Comparison of ENCODE assay signal across 7 cellular contexts in genomic region chr17:43136574-43136973, GRCh38. TPM values are rescaled to one million over a fixed set of nuclear protein-coding genes. Genes with fewer than 3 reads are reported as not detected.
A peak's percentile ranks its signal among the peaks of the same experiment; 100 is the strongest.
DNase-seq lines count a peak whose midpoint lies in the region; ATAC-seq, FAIRE-seq and TF ChIP-seq lines count a peak whose summit lies in the region.
"Not testable (repeated sequence)": the region's sequence is repeated elsewhere in the genome, so short reads cannot be mapped to it uniquely, and the experiment has no call there.

No MANE protein-coding gene starts in this region.

- not testable (repeated sequence) for TF ChIP-seq CTCF in DND-41 (IDR thresholded peaks at IDR 0.05; ENCODE audit: borderline replicate concordance, extremely low read depth, low read length, poor library complexity, severe bottlenecking); Panc1 (IDR thresholded peaks at IDR 0.05); HepG2 (CRISPR knock-in tag; IDR thresholded peaks at IDR 0.05)

- H3K36me3 ChIP-seq in DND-41 (ENCODE audit: insufficient read depth, low read length), result peaks cover 32% of the 10 kb centered on the region
- not testable (repeated sequence) for H3K36me3 ChIP-seq in Panc1 (ENCODE audit: control insufficient read depth, insufficient read depth, low read length)
- peaks cover 13 to 38% of the 10 kb centered on the region in 2 experiments; a peak in 4 of 5 replicates for H3K36me3 ChIP-seq in HepG2 (replicated peaks in 1 of 2; ENCODE audit: control insufficient read depth in 1 of 2, insufficient read depth in 2 of 2, low read length in 2 of 2)

- POLR2A ChIA-PET in Panc1 (lab: Charles Lee); HepG2 (lab: Yijun Ruan, JAX): not testable (repeated sequence)

- TSS peak; percentile 45 for BruUV-seq in Panc1 (replicated peaks; lab: Mats Ljungman, UMichigan)
- BruUV-seq in HepG2 (replicated peaks; lab: Mats Ljungman, UMichigan), result TSS peak; percentile 26

- H3K4me3 Mint-ChIP-seq in activated CD4-positive, alpha-beta T cell treated with anti-CD3 and anti-CD28 coated beads, Interleukin-2, amount 10 ng/mL, durations not matched to agents 24 days and 14 days; activated naive CD8-positive, alpha-beta T cell treated with anti-CD3 and anti-CD28 coated beads for 36 hours: not testable (repeated sequence)

- 98% methylated on average over 3 of the region's 3 CpGs for WGBS in HepG2 (ENCODE audit: low lambda C conversion rate)

- not testable (repeated sequence) for H4K20me1 ChIP-seq in DND-41 (ENCODE audit: insufficient read depth, low read length); HepG2 (ENCODE audit: insufficient read depth, low read length)

- peak overlapping the region; percentile 76 for H3K27ac ChIP-seq in DND-41 (ENCODE audit: low read length)
- not testable (repeated sequence) for H3K27ac ChIP-seq in Panc1 (ENCODE audit: low read length); HepG2 (ENCODE audit: extremely low read length, insufficient read depth, low read length)

- intact Hi-C loops in Panc1 (cut with micrococcal nuclease; ENCODE audit: unreplicated experiment); activated CD4-positive, alpha-beta T cell treated with anti-CD3 and anti-CD28 coated beads, Interleukin-2, amount 10 ng/mL, durations not matched to agents 24 days and 14 days (cut with micrococcal nuclease); HepG2 (cut with micrococcal nuclease; ENCODE audit: unreplicated experiment): not testable (repeated sequence)

- H3K36me3 Mint-ChIP-seq in activated CD4-positive, alpha-beta T cell treated with anti-CD3 and anti-CD28 coated beads, Interleukin-2, amount 10 ng/mL, durations not matched to agents 24 days and 14 days (ENCODE audit: low read depth), result peaks cover 14% of the 10 kb centered on the region
- peaks cover 30% of the 10 kb centered on the region for H3K36me3 Mint-ChIP-seq in activated naive CD8-positive, alpha-beta T cell treated with anti-CD3 and anti-CD28 coated beads for 36 hours

- H3K27me3 ChIP-seq in DND-41 (ENCODE audit: insufficient read depth, low read length, poor library complexity); Panc1 (ENCODE audit: control insufficient read depth, insufficient read depth, low read length); HepG2 (ENCODE audit: control insufficient read depth in 1 of 2, insufficient read depth in 2 of 2, low read length in 2 of 2): not testable (repeated sequence)

- CTCF ChIA-PET in Panc1 (lab: Charles Lee); HepG2 (lab: Yijun Ruan, JAX; ENCODE audit: low intra/inter-chr PET ratio, low total read pairs): not testable (repeated sequence)

- not testable (repeated sequence) for H3K9ac ChIP-seq in DND-41 (ENCODE audit: low read depth, low read length); HepG2 (ENCODE audit: insufficient read depth, low read depth, low read length)

- not testable (repeated sequence) for H3K9me3 ChIP-seq in DND-41 (ENCODE audit: insufficient read depth, low read length, severe bottlenecking); Panc1 (ENCODE audit: control insufficient read depth, insufficient read depth, low read depth, low read length); HepG2 (ENCODE audit: low read length)

- H3K9me3 Mint-ChIP-seq in activated CD4-positive, alpha-beta T cell treated with anti-CD3 and anti-CD28 coated beads, Interleukin-2, amount 10 ng/mL, durations not matched to agents 24 days and 14 days; activated naive CD8-positive, alpha-beta T cell treated with anti-CD3 and anti-CD28 coated beads for 36 hours: not testable (repeated sequence)

- in situ Hi-C loops in Panc1 (cut with HindIII; ENCODE audit: low pct_unique_long_range_greater_than_20kb, low sequenced_read_pairs); HepG2 (cut with HindIII; ENCODE audit: extremely low pct_ligation_motif_present, low pct_unique_long_range_greater_than_20kb): not testable (repeated sequence)

- H3K4me1 ChIP-seq in DND-41 (ENCODE audit: insufficient read depth, low read length) (peaks cover 33% of the 10 kb centered on the region), HepG2 (ENCODE audit: insufficient read depth, low read length) (peaks cover 43% of the 10 kb centered on the region)
- H3K4me1 ChIP-seq in Panc1 (ENCODE audit: control insufficient read depth, insufficient read depth, low read length), result not testable (repeated sequence)

- H2AFZ ChIP-seq in DND-41 (ENCODE audit: low read depth, low read length); HepG2 (ENCODE audit: low read length): not testable (repeated sequence)

- not testable (repeated sequence) for TF ChIP-seq RAD21 in HepG2 (CRISPR knock-in tag; IDR thresholded peaks at IDR 0.05)

- H3K4me1 Mint-ChIP-seq in activated CD4-positive, alpha-beta T cell treated with anti-CD3 and anti-CD28 coated beads, Interleukin-2, amount 10 ng/mL, durations not matched to agents 24 days and 14 days; activated naive CD8-positive, alpha-beta T cell treated with anti-CD3 and anti-CD28 coated beads for 36 hours: not testable (repeated sequence)

- not testable (repeated sequence) for ATAC-seq in DND-41 (ENCODE audit: insufficient read depth, low read depth); Panc1; HepG2

- H3K4me2 ChIP-seq in DND-41 (ENCODE audit: insufficient read depth, low read length); HepG2 (ENCODE audit: low read depth, low read length): not testable (repeated sequence)

- FAIRE-seq in HepG2 (lab: Jason Lieb, UNC), result not testable (repeated sequence)

- peak; percentile 44 for DNase-seq in DND-41
- peak; percentile 64 for DNase-seq in Jurkat, Clone E6-1 (ENCODE audit: low read depth, low spot score)
- DNase-seq in NAMALWA (ENCODE audit: low spot score), result peak; percentile 48
- DNase-seq in Panc1 (ENCODE audit: low read depth, low spot score); activated CD4-positive, alpha-beta T cell treated with anti-CD3 and anti-CD28 coated beads, Interleukin-2, amount 10 ng/mL, durations not matched to agents 24 days and 14 days; activated naive CD8-positive, alpha-beta T cell treated with anti-CD3 and anti-CD28 coated beads for 36 hours; HepG2 (ENCODE audit: low spot score): not testable (repeated sequence)

- H3K27ac Mint-ChIP-seq in activated CD4-positive, alpha-beta T cell treated with anti-CD3 and anti-CD28 coated beads, Interleukin-2, amount 10 ng/mL, durations not matched to agents 24 days and 14 days, result peak overlapping the region; percentile 59
- H3K27ac Mint-ChIP-seq in activated naive CD8-positive, alpha-beta T cell treated with anti-CD3 and anti-CD28 coated beads for 36 hours, result peak overlapping the region; percentile 59

- H3K4me3 ChIP-seq in DND-41 (ENCODE audit: low read depth in 1 of 2, low read length in 2 of 2); Jurkat, Clone E6-1 (ENCODE audit: low read length); Panc1 (ENCODE audit: low read depth in 2 of 2, low read length in 2 of 2); HepG2 (replicated peaks in 1 of 3; ENCODE audit: insufficient read depth in 1 of 3, low read depth in 2 of 3, low read length in 3 of 3): not testable (repeated sequence)

- not testable (repeated sequence) for TF ChIP-seq POLR2A in HepG2 (IDR thresholded peaks at IDR 0.05; ENCODE audit: insufficient read depth in 1 of 2, low read depth in 2 of 2, low read length in 2 of 2)

- H3K79me2 ChIP-seq in DND-41 (ENCODE audit: insufficient read depth, low read length); HepG2 (ENCODE audit: insufficient read depth, low read length): not testable (repeated sequence)

- not testable (repeated sequence) for TF ChIP-seq EP300 in HepG2 (IDR thresholded peaks at IDR 0.05; ENCODE audit: low read depth in 2 of 2, low read length in 2 of 2); HepG2 (CRISPR knock-in tag; IDR thresholded peaks at IDR 0.05; ENCODE audit: borderline replicate concordance)

- H3K27me3 Mint-ChIP-seq in activated CD4-positive, alpha-beta T cell treated with anti-CD3 and anti-CD28 coated beads, Interleukin-2, amount 10 ng/mL, durations not matched to agents 24 days and 14 days; activated naive CD8-positive, alpha-beta T cell treated with anti-CD3 and anti-CD28 coated beads for 36 hours: not testable (repeated sequence)

RNA-seq across cellular contexts. Expression of gene BRCA1, which starts 11.4 kb away (rescaled TPM):
- polyA plus RNA-seq in Jurkat, Clone E6-1 (2012; ENCODE audit: insufficient read depth, insufficient read length), result 75.8 TPM
- total RNA-seq in Panc1 (2021; ENCODE audit: unreplicated experiment), result 29.9 TPM
- polyA plus RNA-seq in Panc1 (2012; ENCODE audit: insufficient read length), result 11.2 TPM
- total RNA-seq in activated CD4-positive, alpha-beta T cell treated with anti-CD3 and anti-CD28 coated beads, Interleukin-2, amount 10 ng/mL, durations not matched to agents 24 days and 14 days, result 88.1 and 93.3 TPM in 2 replicates
- 10 to 100 TPM; 84.1 to 86.7 TPM for total RNA-seq in activated naive CD8-positive, alpha-beta T cell treated with anti-CD3 and anti-CD28 coated beads for 36 hours
- total RNA-seq in HepG2 (2016; rRNA removed; fragmentation: Illumina TruSeq; extraction: Trizol), result 37.5 and 56.0 TPM in 2 replicates
- 16.6 and 20.8 TPM in 2 replicates for total RNA-seq in HepG2 (2016; cell fraction: cytosol; rRNA removed; fragmentation: Illumina TruSeq; extraction: Trizol; ENCODE audit: low read depth)
- 33.8 and 58.4 TPM in 2 replicates for total RNA-seq in HepG2 (2016; cell fraction: insoluble cytoplasmic fraction; rRNA removed; fragmentation: Illumina TruSeq; extraction: Trizol)
- total RNA-seq in HepG2 (2016; cell fraction: membrane; rRNA removed; fragmentation: Illumina TruSeq; extraction: Trizol), result 19.3 and 20.3 TPM in 2 replicates
- total RNA-seq in HepG2 (2016; cell fraction: nucleus; rRNA removed; fragmentation: Illumina TruSeq; extraction: Trizol), result 37.0 and 37.3 TPM in 2 replicates
- 11.7 and 13.3 TPM in 2 replicates for polyA plus RNA-seq in HepG2 (2011; rRNA removed)
- polyA plus RNA-seq in HepG2 (2011; cell fraction: cytosol; rRNA removed), result 6.1 and 11.1 TPM in 2 replicates
- polyA plus RNA-seq in HepG2 (2011; cell fraction: nucleus; rRNA removed), result 9.8 and 16.5 TPM in 2 replicates
- polyA plus RNA-seq in HepG2 (2012), result 5.2 and 10.0 TPM in 2 replicates
- polyA plus RNA-seq in HepG2 (2016; cell fraction: cytosol; fragmentation: Illumina TruSeq; extraction: Trizol; ENCODE audit: low read depth), result 1.1 TPM in 2 replicates
- polyA plus RNA-seq in HepG2 (2016; cell fraction: insoluble cytoplasmic fraction; fragmentation: Illumina TruSeq; extraction: Trizol; ENCODE audit: low read depth), result 25.6 and 29.6 TPM in 2 replicates
- polyA plus RNA-seq in HepG2 (2016; cell fraction: membrane; fragmentation: Illumina TruSeq; extraction: Trizol; ENCODE audit: low read depth), result 3.8 and 3.9 TPM in 2 replicates
- 39.1 and 42.0 TPM in 2 replicates for polyA plus RNA-seq in HepG2 (2016; cell fraction: nucleus; fragmentation: Illumina TruSeq; extraction: Trizol; ENCODE audit: insufficient read depth, low read depth)
- 45.8 and 194 TPM in 2 replicates for polyA minus RNA-seq in HepG2 (2011; rRNA and poly(A)+ RNA removed; ENCODE audit: low replicate concordance)
- 13.8 and 15.9 TPM in 2 replicates for polyA minus RNA-seq in HepG2 (2011; cell fraction: cytosol; rRNA and poly(A)+ RNA removed)
- polyA minus RNA-seq in HepG2 (2011; cell fraction: nucleus; rRNA and poly(A)+ RNA removed), result 29.7 and 36.7 TPM in 2 replicates

RNA-seq across cellular contexts. Expression of gene NBR1, which starts 34.4 kb away (rescaled TPM):
- polyA plus RNA-seq in Jurkat, Clone E6-1 (2012; ENCODE audit: insufficient read depth, insufficient read length), result 32.6 TPM
- total RNA-seq in Panc1 (2021; ENCODE audit: unreplicated experiment) (36.6 TPM), HepG2 (2016; rRNA removed; fragmentation: Illumina TruSeq; extraction: Trizol) (51.7 and 79.0 TPM in 2 replicates)
- 29.5 TPM for polyA plus RNA-seq in Panc1 (2012; ENCODE audit: insufficient read length)
- total RNA-seq in activated CD4-positive, alpha-beta T cell treated with anti-CD3 and anti-CD28 coated beads, Interleukin-2, amount 10 ng/mL, durations not matched to agents 24 days and 14 days, result 51.2 and 53.5 TPM in 2 replicates
- 10 to 100 TPM; 36.7 to 36.9 TPM for total RNA-seq in activated naive CD8-positive, alpha-beta T cell treated with anti-CD3 and anti-CD28 coated beads for 36 hours
- 9.9 and 10.8 TPM in 2 replicates for total RNA-seq in HepG2 (2016; cell fraction: cytosol; rRNA removed; fragmentation: Illumina TruSeq; extraction: Trizol; ENCODE audit: low read depth)
- 50.3 and 77.3 TPM in 2 replicates for total RNA-seq in HepG2 (2016; cell fraction: insoluble cytoplasmic fraction; rRNA removed; fragmentation: Illumina TruSeq; extraction: Trizol)
- total RNA-seq in HepG2 (2016; cell fraction: membrane; rRNA removed; fragmentation: Illumina TruSeq; extraction: Trizol), result 20.1 and 22.1 TPM in 2 replicates
- 35.7 and 36.9 TPM in 2 replicates for total RNA-seq in HepG2 (2016; cell fraction: nucleus; rRNA removed; fragmentation: Illumina TruSeq; extraction: Trizol)
- 102 and 121 TPM in 2 replicates for polyA plus RNA-seq in HepG2 (2011; rRNA removed)
- 87.1 and 91.6 TPM in 2 replicates for polyA plus RNA-seq in HepG2 (2011; cell fraction: cytosol; rRNA removed)
- polyA plus RNA-seq in HepG2 (2011; cell fraction: nucleus; rRNA removed), result 53.9 and 55.2 TPM in 2 replicates
- 78.0 and 105 TPM in 2 replicates for polyA plus RNA-seq in HepG2 (2012)
- polyA plus RNA-seq in HepG2 (2016; cell fraction: cytosol; fragmentation: Illumina TruSeq; extraction: Trizol; ENCODE audit: low read depth), result 5.5 and 5.9 TPM in 2 replicates
- 70.0 and 71.8 TPM in 2 replicates for polyA plus RNA-seq in HepG2 (2016; cell fraction: insoluble cytoplasmic fraction; fragmentation: Illumina TruSeq; extraction: Trizol; ENCODE audit: low read depth)
- 8.4 and 9.8 TPM in 2 replicates for polyA plus RNA-seq in HepG2 (2016; cell fraction: membrane; fragmentation: Illumina TruSeq; extraction: Trizol; ENCODE audit: low read depth)
- polyA plus RNA-seq in HepG2 (2016; cell fraction: nucleus; fragmentation: Illumina TruSeq; extraction: Trizol; ENCODE audit: insufficient read depth, low read depth), result 40.5 and 50.3 TPM in 2 replicates
- polyA minus RNA-seq in HepG2 (2011; rRNA and poly(A)+ RNA removed; ENCODE audit: low replicate concordance), result 94.6 and 191 TPM in 2 replicates
- 125 and 130 TPM in 2 replicates for polyA minus RNA-seq in HepG2 (2011; cell fraction: cytosol; rRNA and poly(A)+ RNA removed)
- polyA minus RNA-seq in HepG2 (2011; cell fraction: nucleus; rRNA and poly(A)+ RNA removed), result 95.0 and 120 TPM in 2 replicates
